In the genomic region with DNA sequence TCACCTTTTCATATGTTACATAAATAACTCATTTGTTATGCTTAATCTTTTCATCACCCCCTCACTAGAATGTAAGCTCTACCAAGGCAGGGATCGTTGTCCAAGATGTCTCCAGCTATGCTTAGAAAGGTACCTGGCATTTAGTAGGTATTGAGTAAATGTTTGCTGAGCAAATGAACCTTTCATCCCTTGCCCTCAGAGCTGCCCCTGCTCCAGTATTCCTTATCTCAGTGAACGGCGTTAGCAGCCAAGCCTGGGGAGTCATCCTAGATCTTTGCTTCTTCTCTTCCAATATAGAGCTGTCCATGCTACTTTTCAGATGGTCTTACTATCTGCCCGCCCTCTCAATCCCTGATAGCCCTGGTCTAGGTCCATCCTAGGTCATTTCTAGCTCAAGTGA, we compare ENCODE assay signal across 24 cellular contexts.
"Had no signal": no experiment of that assay in that cellular context is flagged by ENCODE, and none has a peak within 500 bp of the region (broad histone marks: within the 10 kb centered on the region; RNA-seq: fewer than 3 reads in every experiment).

No MANE protein-coding gene starts in this region.

- H3K4me1 ChIP-seq: vagina had no signal

- H3K36me3 ChIP-seq: ovary, stomach, thyroid gland, vagina had no signal

- FAIRE-seq: colon, frontal cortex, islet of Langerhans had no signal

- H3K4me3 Mint-ChIP-seq: nephron progenitor cell; stimulated activated effector memory CD8-positive, alpha-beta T cell treated with anti-CD3 and anti-CD28 coated beads, Interleukin-12 subunit alpha, Interleukin-12 subunit beta, amount 100 ng/mL, for 72 hours had no signal

- H3K27me3 Mint-ChIP-seq: naive thymus-derived CD8-positive, alpha-beta T cell had no signal

- ATAC-seq: left cardiac atrium; left ventricle myocardium superior; naive thymus-derived CD8-positive, alpha-beta T cell; sciatic nerve; stimulated activated effector memory CD8-positive, alpha-beta T cell treated with anti-CD3 and anti-CD28 coated beads, Interleukin-12 subunit alpha, Interleukin-12 subunit beta, amount 100 ng/mL, for 72 hours had no signal

- H3K9me3 Mint-ChIP-seq: naive thymus-derived CD8-positive, alpha-beta T cell; nephron progenitor cell; stimulated activated effector memory CD8-positive, alpha-beta T cell treated with anti-CD3 and anti-CD28 coated beads, Interleukin-12 subunit alpha, Interleukin-12 subunit beta, amount 100 ng/mL, for 72 hours had no signal

- DNase-seq: dorsolateral prefrontal cortex; effector CD4-positive, alpha-beta T cell; head of caudate nucleus; hippocampal formation; left cardiac atrium; left ventricle myocardium superior; mesendoderm; midbrain; naive thymus-derived CD8-positive, alpha-beta T cell; nephron progenitor cell; nucleus accumbens; ovary; stimulated activated CD4-positive, alpha-beta T cell treated with anti-CD3 and anti-CD28 coated beads, Interleukin-2, amount 100 ng/mL, for 24 hours; stimulated activated CD4-positive, alpha-beta T cell treated with anti-CD3 and anti-CD28 coated beads, Interleukin-4, amount 100 ng/mL, for 24 hours; stimulated activated naive CD4-positive, alpha-beta T cell treated with Interleukin-2 at 50 U/mL for 16 hours; stomach; thyroid gland; trophoblast cell had no signal

- H3K27ac ChIP-seq: dorsolateral prefrontal cortex, ovary, stomach, thyroid gland, vagina had no signal

- H3K4me3 ChIP-seq: dorsolateral prefrontal cortex, ovary, stomach, thyroid gland, vagina had no signal

- H3K27me3 ChIP-seq: dorsolateral prefrontal cortex, ovary, stomach, thyroid gland, vagina had no signal

- H3K9me3 ChIP-seq: ovary, stomach, thyroid gland, vagina had no signal

- H3K27ac Mint-ChIP-seq: nephron progenitor cell; stimulated activated effector memory CD8-positive, alpha-beta T cell treated with anti-CD3 and anti-CD28 coated beads, Interleukin-12 subunit alpha, Interleukin-12 subunit beta, amount 100 ng/mL, for 72 hours had no signal

- H3K36me3 Mint-ChIP-seq: stimulated activated effector memory CD8-positive, alpha-beta T cell treated with anti-CD3 and anti-CD28 coated beads, Interleukin-12 subunit alpha, Interleukin-12 subunit beta, amount 100 ng/mL, for 72 hours had no signal

- H3K4me1 Mint-ChIP-seq: nephron progenitor cell had no signal
